Comparison of ENCODE assay signal across 1 cellular context in the genomic region with DNA sequence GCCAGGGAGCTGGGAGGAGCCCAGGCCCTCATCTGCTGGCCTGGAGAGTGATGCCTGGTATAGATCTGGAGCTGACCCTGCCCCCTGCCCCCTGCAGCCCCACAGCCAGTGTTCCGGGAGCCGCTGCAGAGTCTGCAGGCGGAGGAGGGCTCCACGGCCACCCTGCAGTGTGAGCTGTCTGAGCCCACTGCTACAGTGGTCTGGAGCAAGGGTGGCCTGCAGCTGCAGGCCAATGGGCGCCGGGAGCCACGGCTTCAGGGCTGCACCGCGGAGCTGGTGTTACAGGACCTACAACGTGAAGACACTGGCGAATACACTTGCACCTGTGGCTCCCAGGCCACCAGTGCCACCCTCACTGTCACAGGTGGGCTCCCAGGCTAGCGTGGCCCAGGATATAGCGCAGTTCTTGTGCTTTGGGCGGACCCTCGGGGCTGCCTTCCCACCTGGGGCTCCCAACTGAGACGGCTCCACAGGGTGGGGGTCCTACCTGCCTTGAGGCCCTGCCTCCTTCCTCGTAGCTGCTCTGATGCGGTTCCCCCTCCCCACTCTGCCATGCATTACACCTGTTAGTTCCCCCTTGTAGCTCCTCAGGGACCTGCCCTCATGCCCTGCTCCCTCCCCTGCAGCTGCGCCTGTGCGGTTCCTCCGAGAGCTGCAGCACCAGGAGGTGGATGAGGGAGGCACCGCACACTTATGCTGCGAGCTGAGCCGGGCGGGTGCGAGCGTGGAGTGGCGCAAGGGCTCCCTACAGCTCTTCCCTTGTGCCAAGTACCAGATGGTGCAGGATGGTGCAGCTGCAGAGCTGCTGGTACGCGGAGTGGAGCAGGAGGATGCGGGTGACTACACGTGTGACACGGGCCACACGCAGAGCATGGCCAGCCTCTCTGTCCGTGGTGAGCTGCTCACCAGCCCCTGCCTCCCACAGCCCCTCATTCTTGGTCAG.
TF ChIP-seq lines count a peak whose summit lies in the region.

No MANE protein-coding gene starts in this region.

TF ChIP-seq in IMR-90, 13 proteins besides CTCF, POLR2A, EP300 and RAD21 (continued from another document):
- TF ChIP-seq MXI1 (IDR thresholded peaks at IDR 0.05; ENCODE audit: borderline replicate concordance, low read depth, low read length) (no peak), CHD1 (IDR thresholded peaks at IDR 0.05; ENCODE audit: low read depth, low read length) (no peak), MAFK (IDR thresholded peaks at IDR 0.05; ENCODE audit: low read depth, low read length) (no peak), RFX5 (IDR thresholded peaks at IDR 0.05; ENCODE audit: low read depth, low read length) (no peak), SMC3 (IDR thresholded peaks at IDR 0.05; ENCODE audit: low read depth, low read length) (no peak), MAZ (IDR thresholded peaks at IDR 0.05; ENCODE audit: borderline replicate concordance, low read depth, low read length) (no peak), CEBPB (IDR thresholded peaks at IDR 0.05; ENCODE audit: low read depth, low read length) (no peak), RCOR1 (IDR thresholded peaks at IDR 0.05; ENCODE audit: insufficient replicate concordance, low read length) (no peak), ELK1 (IDR thresholded peaks at IDR 0.05; ENCODE audit: borderline replicate concordance, low read depth, low read length) (no peak), NFE2L2 (IDR thresholded peaks at IDR 0.05; ENCODE audit: low read depth, low read length) (no peak)
- TF ChIP-seq, protein P1, sequence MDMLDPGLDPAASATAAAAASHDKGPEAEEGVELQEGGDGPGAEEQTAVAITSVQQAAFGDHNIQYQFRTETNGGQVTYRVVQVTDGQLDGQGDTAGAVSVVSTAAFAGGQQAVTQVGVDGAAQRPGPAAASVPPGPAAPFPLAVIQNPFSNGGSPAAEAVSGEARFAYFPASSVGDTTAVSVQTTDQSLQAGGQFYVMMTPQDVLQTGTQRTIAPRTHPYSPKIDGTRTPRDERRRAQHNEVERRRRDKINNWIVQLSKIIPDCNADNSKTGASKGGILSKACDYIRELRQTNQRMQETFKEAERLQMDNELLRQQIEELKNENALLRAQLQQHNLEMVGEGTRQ (IDR thresholded peaks at IDR 0.05; ENCODE audit: low read depth, low read length) = no peak
